In the genomic region with DNA sequence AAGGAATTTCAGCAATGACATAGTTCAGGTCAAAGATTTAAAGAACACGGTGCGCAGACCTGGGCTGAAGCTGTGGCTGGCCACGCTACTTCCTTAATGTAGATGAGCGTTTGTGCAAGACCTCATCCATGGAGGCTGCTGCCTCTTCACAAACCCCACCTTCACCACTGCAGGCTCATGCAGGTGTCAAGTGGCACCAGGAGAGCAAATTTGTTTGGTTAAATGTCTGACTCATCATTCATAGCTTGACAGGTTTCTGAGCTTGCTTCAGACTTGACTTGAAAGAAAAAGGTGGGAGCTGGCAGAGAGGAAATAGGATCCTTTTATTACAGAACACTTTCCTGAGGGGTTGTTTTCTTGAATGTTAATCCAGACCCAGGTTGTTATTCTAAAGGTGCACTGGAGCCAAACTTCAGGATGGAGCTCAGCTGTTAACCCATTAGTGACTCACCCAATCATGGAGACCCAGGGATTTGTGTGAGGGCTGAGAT, we compare ENCODE assay signal across 12 cellular contexts.
A peak's percentile ranks its signal among the peaks of the same experiment; 100 is the strongest.
DNase-seq lines count a peak whose midpoint lies in the region; ATAC-seq and TF ChIP-seq lines count a peak whose summit lies in the region.
"Had no signal": no experiment of that assay in that cellular context is flagged by ENCODE, and none has a peak within 500 bp of the region (broad histone marks: within the 10 kb centered on the region; RNA-seq: fewer than 3 reads in every experiment).

No MANE protein-coding gene starts in this region.

- no peaks in the 10 kb centered on the region for H3K36me3 ChIP-seq in HCT116 (ENCODE audit: control insufficient read depth in 1 of 2, insufficient read depth in 2 of 2, low read length in 2 of 2)
- H3K36me3 ChIP-seq in mammary epithelial cell (ENCODE audit: insufficient read depth, low read length): no peaks in the 10 kb centered on the region
- H3K36me3 ChIP-seq in ovary: no peaks in the 10 kb centered on the region
- H3K36me3 ChIP-seq: sigmoid colon had no signal

- CTCF ChIA-PET in HCT116 (lab: Charles Lee) (no interaction called here), mammary epithelial cell (lab: Charles Lee; ENCODE audit: low non-redundant PET) (no interaction called here)

- H3K9ac ChIP-seq in HCT116 (ENCODE audit: low read length) (no peak overlapping the region), mammary epithelial cell (ENCODE audit: insufficient read depth, low read length) (no peak overlapping the region)

- H3K4me3 ChIP-seq in HCT116 (replicated peaks in 1 of 2; ENCODE audit: low read depth in 1 of 2, low read length in 2 of 2) (no peak overlapping the region), mammary epithelial cell (replicated peaks in 1 of 3; ENCODE audit: insufficient read depth in 1 of 3, low read depth in 2 of 3, low read length in 3 of 3) (no peak overlapping the region), ovary (no peak overlapping the region)
- H3K4me3 ChIP-seq: sigmoid colon had no signal

- ATAC-seq in HCT116: peak; percentile 76
- ATAC-seq in GM18873 (IDR thresholded peaks at IDR 0.05; ENCODE audit: low FRiP score, unreplicated experiment): no peak
- ATAC-seq in GM19467 (IDR thresholded peaks at IDR 0.05; ENCODE audit: unreplicated experiment): no peak
- ATAC-seq: activated T-cell treated with anti-CD3 and anti-CD28 coated beads, Interleukin-2, amount 50 U/mL, for 72 hours had no signal

- no peaks in the 10 kb centered on the region for H3K27me3 Mint-ChIP-seq in nephron progenitor cell (ENCODE audit: low read depth, poor library complexity)
- H3K27me3 Mint-ChIP-seq: CD4-positive, alpha-beta T cell had no signal

- no peak overlapping the region for H3K4me3 Mint-ChIP-seq in nephron progenitor cell
- H3K4me3 Mint-ChIP-seq: activated T-cell treated with anti-CD3 and anti-CD28 coated beads, Interleukin-2, amount 50 U/mL, for 72 hours; CD4-positive, alpha-beta T cell had no signal

- no peak for TF ChIP-seq CTCF in HCT116 (IDR thresholded peaks at IDR 0.05 in 2 of 3, conservative IDR thresholded peaks at IDR 0.05 in 1 of 3; ENCODE audit: borderline replicate concordance in 1 of 3, insufficient read depth in 1 of 3, low read depth in 2 of 3, low read length in 2 of 3)
- TF ChIP-seq CTCF in mammary epithelial cell (conservative IDR thresholded peaks at IDR 0.05 in 1 of 2, IDR thresholded peaks at IDR 0.05 in 1 of 2; ENCODE audit: extremely low read depth in 1 of 2, insufficient read depth in 1 of 2, low read depth in 1 of 2, low read length in 2 of 2): no peak
- TF ChIP-seq CTCF in nephron progenitor cell (IDR thresholded peaks at IDR 0.05): no peak
- no peak for TF ChIP-seq CTCF in ovary (IDR thresholded peaks at IDR 0.05)

- peaks cover 21% of the 10 kb centered on the region for H3K9me3 Mint-ChIP-seq in nephron progenitor cell

- H3K4me1 ChIP-seq in HCT116 (ENCODE audit: control insufficient read depth in 1 of 2, insufficient read depth in 2 of 2, low read length in 2 of 2) (peaks cover 20 to 21% of the 10 kb centered on the region in 2 experiments), mammary epithelial cell (ENCODE audit: insufficient read depth, low read length) (peaks cover 8% of the 10 kb centered on the region), ovary (ENCODE audit: insufficient read depth) (no peaks in the 10 kb centered on the region)

- H3K27ac Mint-ChIP-seq in nephron progenitor cell: peak overlapping the region; percentile 88
- H3K27ac Mint-ChIP-seq: activated T-cell treated with anti-CD3 and anti-CD28 coated beads, Interleukin-2, amount 50 U/mL, for 72 hours; CD4-positive, alpha-beta T cell had no signal

- RAD21 ChIA-PET in HCT116 (lab: Charles Lee; ENCODE audit: low non-redundant PET in 1 of 2, low total read pairs in 2 of 2, uncharacterized antibody in 2 of 2, unreplicated experiment in 2 of 2): no interaction called here

- dilution Hi-C loops in mammary epithelial cell (cut with HindIII; ENCODE audit: low sequenced_read_pairs): no loop called here

- no peak for TF ChIP-seq EP300 in ovary (IDR thresholded peaks at IDR 0.05)

- in situ Hi-C loops in mammary epithelial cell (cut with MboI; ENCODE audit: low sequenced_read_pairs in 2 of 2): no loop called here

- BruUV-seq in HCT116 (replicated peaks; lab: Mats Ljungman, UMichigan) (no TSS peak), mammary epithelial cell (replicated peaks; lab: Mats Ljungman, UMichigan) (no TSS peak)

- DNase-seq in HCT116 (ENCODE audit: low read depth, low spot score) (peak; percentile 37), NCI-H2029 (lab: John Stamatoyannopoulos, UW) (peak; percentile 86), mammary epithelial cell (peak; percentile 64), nephron progenitor cell (peak; percentile 32), ovary (no peak), occipital lobe (lab: John Stamatoyannopoulos, UW) (no peak)
- DNase-seq: activated T-cell treated with anti-CD3 and anti-CD28 coated beads, Interleukin-2, amount 50 U/mL, for 72 hours; CD4-positive, alpha-beta T cell; Right ventricle myocardium superior; sigmoid colon had no signal

- H3K36me3 Mint-ChIP-seq in nephron progenitor cell (ENCODE audit: low read depth): peaks cover 19% of the 10 kb centered on the region

- H4K20me1 ChIP-seq in HCT116 (ENCODE audit: insufficient read depth): no peaks in the 10 kb centered on the region
- no peaks in the 10 kb centered on the region for H4K20me1 ChIP-seq in mammary epithelial cell (ENCODE audit: insufficient read depth, low read length)

- H3K79me2 ChIP-seq in HCT116 (ENCODE audit: insufficient read depth, low read length): no peaks in the 10 kb centered on the region
- no peaks in the 10 kb centered on the region for H3K79me2 ChIP-seq in mammary epithelial cell (ENCODE audit: insufficient read depth, low read length)

- no peaks in the 10 kb centered on the region for H3K9me2 ChIP-seq in HCT116 (ENCODE audit: insufficient read depth)

- TF ChIP-seq POLR2A in HCT116 (IDR thresholded peaks at IDR 0.05; ENCODE audit: borderline replicate concordance, extremely low read depth, insufficient read depth, insufficient read length): no peak
- no peak for TF ChIP-seq POLR2A in ovary (IDR thresholded peaks at IDR 0.05)

- peaks cover 78% of the 10 kb centered on the region for H3K4me1 Mint-ChIP-seq in nephron progenitor cell

- no peaks in the 10 kb centered on the region for H3K27me3 ChIP-seq in HCT116 (ENCODE audit: insufficient read depth, low read length)
- H3K27me3 ChIP-seq in mammary epithelial cell (ENCODE audit: insufficient read depth, low read length): no peaks in the 10 kb centered on the region
- no peaks in the 10 kb centered on the region for H3K27me3 ChIP-seq in ovary
- H3K27me3 ChIP-seq: sigmoid colon had no signal

- H2AFZ ChIP-seq in HCT116 (ENCODE audit: low read depth, low read length, poor library complexity, severe bottlenecking) (no peak overlapping the region), mammary epithelial cell (ENCODE audit: low read depth, low read length) (no peak overlapping the region)

- H3K27ac ChIP-seq in HCT116 (ENCODE audit: low read depth, low read length) (no peak overlapping the region), mammary epithelial cell (ENCODE audit: insufficient read depth, low read depth, low read length) (no peak overlapping the region), ovary (no peak overlapping the region)
- H3K27ac ChIP-seq: sigmoid colon had no signal

- POLR2A ChIA-PET in HCT116 (lab: Charles Lee): interaction anchor here (1.0 kb wide), 1 partner anchor 8 kb away, joined by 3 read pairs; no protein-coding TSS in a partner anchor

- 69% methylated on average over 4 of the region's 4 CpGs for WGBS in mammary epithelial cell (ENCODE audit: low coverage, missing lambda C conversion rate)
- WGBS in ovary, 3 donors: 77 to 88% (median 79%) methylated on average over 4 of the region's 4 CpGs

- H3K9me3 ChIP-seq in HCT116 (ENCODE audit: control insufficient read depth in 1 of 2, insufficient read depth in 1 of 2, low read depth in 1 of 2, low read length in 2 of 2): no peaks in the 10 kb centered on the region
- no peaks in the 10 kb centered on the region for H3K9me3 ChIP-seq in mammary epithelial cell (replicated peaks; ENCODE audit: insufficient read depth, low read length)
- no peaks in the 10 kb centered on the region for H3K9me3 ChIP-seq in ovary
- H3K9me3 ChIP-seq: sigmoid colon had no signal

- intact Hi-C loops in HCT116 (cut with micrococcal nuclease) (no loop called here), mammary epithelial cell (cut with micrococcal nuclease) (no loop called here), ovary (cut with DNase I) (no loop called here)

- no peak for TF ChIP-seq RAD21 in HCT116 (IDR thresholded peaks at IDR 0.05; ENCODE audit: low read depth)

- H3K4me2 ChIP-seq in HCT116 (ENCODE audit: low read length) (peak overlapping the region; percentile 20; the same call in 1 of the 2 replicates), mammary epithelial cell (ENCODE audit: insufficient read depth, low read depth, low read length) (no peak overlapping the region)

TF ChIP-seq in HCT116, 20 proteins besides CTCF, POLR2A, EP300 and RAD21 (continues in another document):
- TF ChIP-seq, protein P1, sequence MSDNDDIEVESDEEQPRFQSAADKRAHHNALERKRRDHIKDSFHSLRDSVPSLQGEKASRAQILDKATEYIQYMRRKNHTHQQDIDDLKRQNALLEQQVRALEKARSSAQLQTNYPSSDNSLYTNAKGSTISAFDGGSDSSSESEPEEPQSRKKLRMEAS (IDR thresholded peaks at IDR 0.05): peak; percentile 56
- no peak for TF ChIP-seq SIN3A (IDR thresholded peaks at IDR 0.05; ENCODE audit: low read depth)
- no peak for TF ChIP-seq EZH2 (IDR thresholded peaks at IDR 0.05)
- TF ChIP-seq JUND (IDR thresholded peaks at IDR 0.05): peak; percentile 43; the same call in 1 of the 2 replicates
- TF ChIP-seq CBX3 (IDR thresholded peaks at IDR 0.05; ENCODE audit: low read depth): peak; percentile 55; the same call in 1 of the 2 replicates
- TF ChIP-seq EZH2phosphoT487 (IDR thresholded peaks at IDR 0.05; ENCODE audit: borderline replicate concordance): no peak
- TF ChIP-seq SRF (IDR thresholded peaks at IDR 0.05; ENCODE audit: low read depth): no peak
- TF ChIP-seq CEBPB (IDR thresholded peaks at IDR 0.05; ENCODE audit: low read depth): no peak; the same call in 1 of the 2 replicates
- no peak for TF ChIP-seq POLR2AphosphoS5 (IDR thresholded peaks at IDR 0.05; ENCODE audit: low read depth, low read length)
- no peak for TF ChIP-seq ZNF274 (IDR thresholded peaks at IDR 0.05; ENCODE audit: low read depth, low read length)

Comparison
In these comparisons a context has a peak if more than half of its experiments do, and no peak if none do; other contexts are left out.
1. DNase-seq: peak in HCT116 (single experiment), NCI-H2029 (single experiment), mammary epithelial cell (single experiment) and nephron progenitor cell (single experiment); none in ovary (0 of 5) and occipital lobe (single experiment).